In the genomic region with DNA sequence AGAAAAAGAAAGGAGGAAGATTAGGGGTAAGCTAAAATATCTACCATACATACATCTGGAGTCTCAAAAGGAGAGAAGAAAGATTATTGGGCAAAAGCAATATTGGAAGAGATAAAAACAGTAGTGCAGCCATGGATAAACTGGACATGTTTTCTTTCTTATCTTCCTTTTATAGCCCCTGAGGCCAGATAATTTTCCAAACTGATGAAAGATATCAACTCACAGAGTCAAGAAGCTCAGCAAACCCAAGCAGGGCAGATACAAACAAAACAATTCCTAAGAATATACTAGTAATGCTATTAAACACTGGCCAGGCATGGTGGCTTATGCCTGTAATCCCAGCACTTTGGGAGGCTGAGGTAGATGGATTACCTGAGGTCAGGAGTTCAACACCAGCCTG, we compare ENCODE assay signal across 2 cellular contexts.
TF ChIP-seq lines count a peak whose summit lies in the region.

No MANE protein-coding gene starts in this region.

TF ChIP-seq in HEK293, 187 proteins besides CTCF, POLR2A, EP300 and RAD21:
- TF ChIP-seq RBAK (tag by site-specific recombination; IDR thresholded peaks at IDR 0.05): no peak
- peak; percentile 92 for TF ChIP-seq ZNF558 (tag by site-specific recombination; IDR thresholded peaks at IDR 0.05)
TF ChIP-seq in HEK293: peak in this region for 1.

TF ChIP-seq in K562, 482 proteins besides CTCF, POLR2A, EP300 and RAD21:
- TF ChIP-seq ETS2 (tag; IDR thresholded peaks at IDR 0.05; ENCODE audit: borderline replicate concordance, poor library complexity, severe bottlenecking): no peak
- peak; percentile 37 for TF ChIP-seq CBFA2T3 (IDR thresholded peaks at IDR 0.05)
